ENCODE assay signal across 8 cellular contexts in genomic region chr16:30660424-30661251, GRCh38. TPM values are rescaled to one million over a fixed set of nuclear protein-coding genes. Genes with fewer than 3 reads are reported as not detected.
DNase-seq lines count a peak whose midpoint lies in the region; ATAC-seq and TF ChIP-seq lines count a peak whose summit lies in the region.

No MANE protein-coding gene starts in this region.

- H3K4me1 ChIP-seq in GM23338 (ENCODE audit: insufficient read depth): peaks cover 10% of the 10 kb centered on the region; the same call in 1 of the 2 replicates
- H3K4me1 ChIP-seq in testis: peaks cover 38% of the 10 kb centered on the region

- H3K27me3 ChIP-seq in GM23338 (ENCODE audit: insufficient read depth) (peaks cover 58% of the 10 kb centered on the region), testis (no peaks in the 10 kb centered on the region)

- 14 to 33% methylated on average over 19 to 21 of the region's 21 CpGs for WGBS in testis, 2 donors

- H3K4me1 Mint-ChIP-seq in GM23338 (peaks cover 10% of the 10 kb centered on the region; the same call in 2 of the 3 replicates), nephron (peaks cover 36% of the 10 kb centered on the region)
- H3K4me1 Mint-ChIP-seq in central memory CD8-positive, alpha-beta T cell: peaks cover 52% of the 10 kb centered on the region

- intact Hi-C loops in testis (cut with DNase I; ENCODE audit: low total_unique reads): no loop called here

- H3K9me3 ChIP-seq in testis: no peaks in the 10 kb centered on the region

- no peaks in the 10 kb centered on the region for H3K9me2 ChIP-seq in GM23338 (ENCODE audit: insufficient read depth)

- H3K4me3 Mint-ChIP-seq in GM23338 (peak overlapping the region; percentile 68), nephron (peak overlapping the region; percentile 71 to 86 (median 83))
- peak overlapping the region; percentile 99 for H3K4me3 Mint-ChIP-seq in central memory CD8-positive, alpha-beta T cell

- H3K9me3 Mint-ChIP-seq in GM23338 (no peaks in the 10 kb centered on the region; the same call in 2 of the 3 replicates), nephron (no peaks in the 10 kb centered on the region)
- no peaks in the 10 kb centered on the region for H3K9me3 Mint-ChIP-seq in central memory CD8-positive, alpha-beta T cell

- peaks cover 38% of the 10 kb centered on the region for H4K20me1 ChIP-seq in GM23338 (replicated peaks; ENCODE audit: insufficient read depth)

- DNase-seq in GM23338 (ENCODE audit: low spot score): no peak
- DNase-seq in activated CD4-positive, CD25-positive, alpha-beta regulatory T cell (lab: John Stamatoyannopoulos, UW): peak; percentile 31 to 54 (median 46)
- peak; percentile 47 to 71 for DNase-seq in central memory CD8-positive, alpha-beta T cell (ENCODE audit: low spot score in 2 of 2)
- DNase-seq in testis: no peak
- no peak for DNase-seq in H4 (ENCODE audit: low spot score)
- no peak for DNase-seq in RPMI8226

- no peak overlapping the region for H3K27ac Mint-ChIP-seq in GM23338
- peak overlapping the region; percentile 91 for H3K27ac Mint-ChIP-seq in central memory CD8-positive, alpha-beta T cell (ENCODE audit: low read depth)
- H3K27ac Mint-ChIP-seq in nephron: peak overlapping the region; percentile 49 to 73 (median 62)

- H3K4me3 ChIP-seq in GM23338 (peak overlapping the region; percentile 58; the same call in 1 of the 2 replicates), testis (peak overlapping the region; percentile 76 to 95)

- no peaks in the 10 kb centered on the region for H3K36me3 ChIP-seq in GM23338 (ENCODE audit: insufficient read depth)
- no peaks in the 10 kb centered on the region for H3K36me3 ChIP-seq in testis (ENCODE audit: low read depth, missing control alignments)

- H3K36me3 Mint-ChIP-seq in GM23338 (ENCODE audit: low read depth) (peaks cover 28% of the 10 kb centered on the region), nephron (ENCODE audit: low read depth) (peaks cover 45% of the 10 kb centered on the region)
- peaks cover 67% of the 10 kb centered on the region for H3K36me3 Mint-ChIP-seq in central memory CD8-positive, alpha-beta T cell (ENCODE audit: insufficient read depth)

- H3F3A ChIP-seq in GM23338 (replicated peaks; ENCODE audit: low read depth): peaks cover 20% of the 10 kb centered on the region

- H3K27me3 Mint-ChIP-seq in GM23338 (ENCODE audit: insufficient read depth, low read depth, poor library complexity): peaks cover 52% of the 10 kb centered on the region
- H3K27me3 Mint-ChIP-seq in central memory CD8-positive, alpha-beta T cell: no peaks in the 10 kb centered on the region
- peaks cover 4% of the 10 kb centered on the region for H3K27me3 Mint-ChIP-seq in nephron (ENCODE audit: low read depth)

- H3K79me2 ChIP-seq in GM23338 (replicated peaks; ENCODE audit: insufficient read depth): no peaks in the 10 kb centered on the region

- ATAC-seq in GM23338 (no peak), GM19351 (IDR thresholded peaks at IDR 0.05; ENCODE audit: unreplicated experiment) (no peak)
- no peak for ATAC-seq in central memory CD8-positive, alpha-beta T cell (replicated peaks; ENCODE audit: extremely low read depth, poor library complexity, severe bottlenecking)

- no peak for TF ChIP-seq CTCF in GM23338 (conservative IDR thresholded peaks at IDR 0.05; ENCODE audit: low read depth in 2 of 2)
- no peak for TF ChIP-seq CTCF in nephron (IDR thresholded peaks at IDR 0.05; ENCODE audit: unreplicated experiment in 3 of 3)
- no peak for TF ChIP-seq CTCF in testis (IDR thresholded peaks at IDR 0.05)

- no peak for TF ChIP-seq POLR2A in testis (IDR thresholded peaks at IDR 0.05)

- H2AFZ ChIP-seq in GM23338: no peak overlapping the region

- H3K27ac ChIP-seq in GM23338 (ENCODE audit: low read depth) (no peak overlapping the region), testis (peak overlapping the region; percentile 83 to 99)

- peak overlapping the region; percentile 88 for H3K4me2 ChIP-seq in GM23338

TF ChIP-seq in GM23338, 12 proteins besides CTCF, POLR2A, EP300 and RAD21:
- TF ChIP-seq STAT1 (IDR thresholded peaks at IDR 0.05; ENCODE audit: unreplicated experiment) (no peak), EZH2phosphoT487 (IDR thresholded peaks at IDR 0.05; ENCODE audit: unreplicated experiment) (no peak), CREB1 (CRISPR knock-in tag; IDR thresholded peaks at IDR 0.05; ENCODE audit: low read depth) (no peak), POLR2AphosphoS5 (IDR thresholded peaks at IDR 0.05; ENCODE audit: low read depth) (no peak), ZNF331 (CRISPR knock-in tag; IDR thresholded peaks at IDR 0.05; ENCODE audit: low read depth) (no peak), ZNF114 (CRISPR knock-in tag; IDR thresholded peaks at IDR 0.05) (no peak), JUNB (IDR thresholded peaks at IDR 0.05; ENCODE audit: unreplicated experiment) (no peak)

RNA-seq across cellular contexts. Expression of gene FBRS, which starts 2.4 kb away (rescaled TPM):
- 5.2 and 7.2 TPM in 2 replicates for total RNA-seq in GM23338 (2014; rRNA removed; shearing (Covaris generic))
- polyA plus RNA-seq in GM23338 (2016; fragmentation: Nextera tagmentation; extraction: Ambion mirVana) (2.3 and 2.7 TPM in 2 replicates), testis (ENCODE audit: insufficient read depth, low read depth, low replicate concordance) (302 TPM)
- total RNA-seq in testis: 100 to 1,000 TPM; 140 to 165 TPM
- total RNA-seq in H4 (2014; rRNA removed; shearing (Covaris generic)): 5.0 and 5.9 TPM in 2 replicates

RNA-seq across cellular contexts. Expression of gene PRR14, which starts 9.9 kb away (rescaled TPM):
- total RNA-seq in GM23338 (2014; rRNA removed; shearing (Covaris generic)): 4.6 and 8.9 TPM in 2 replicates
- polyA plus RNA-seq in GM23338 (2016; fragmentation: Nextera tagmentation; extraction: Ambion mirVana) (12.7 and 13.0 TPM in 2 replicates), testis (ENCODE audit: insufficient read depth, low read depth, low replicate concordance) (37.0 TPM)
- total RNA-seq in testis: 10 to 100 TPM; 60.0 to 66.3 TPM
- total RNA-seq in H4 (2014; rRNA removed; shearing (Covaris generic)): 5.2 and 13.6 TPM in 2 replicates

RNA-seq across cellular contexts. Expression of gene SRCAP, which starts 38.3 kb away (rescaled TPM):
- 38.4 and 44.3 TPM in 2 replicates for total RNA-seq in GM23338 (2014; rRNA removed; shearing (Covaris generic))
- polyA plus RNA-seq in GM23338 (2016; fragmentation: Nextera tagmentation; extraction: Ambion mirVana) (14.1 and 15.3 TPM in 2 replicates), testis (ENCODE audit: insufficient read depth, low read depth, low replicate concordance) (44.3 TPM)
- 10 to 100 TPM; 74.3 to 80.8 TPM for total RNA-seq in testis
- total RNA-seq in H4 (2014; rRNA removed; shearing (Covaris generic)): 5.0 and 6.2 TPM in 2 replicates

RNA-seq across cellular contexts. Expression of gene ZNF689, which starts 50.4 kb away (rescaled TPM):
- total RNA-seq in GM23338 (2014; rRNA removed; shearing (Covaris generic)): 13.4 and 16.7 TPM in 2 replicates
- polyA plus RNA-seq in GM23338 (2016; fragmentation: Nextera tagmentation; extraction: Ambion mirVana): 5.3 and 5.9 TPM in 2 replicates
- total RNA-seq in testis: 10 to 100 TPM; 33.0 to 41.3 TPM
- polyA plus RNA-seq in testis (ENCODE audit: insufficient read depth, low read depth, low replicate concordance): 82.7 TPM
- total RNA-seq in H4 (2014; rRNA removed; shearing (Covaris generic)): 9.6 TPM in 2 replicates

Comparison
In these comparisons a context has a peak if more than half of its experiments do, and no peak if none do; other contexts are left out.
1. DNase-seq: peak in activated CD4-positive, CD25-positive, alpha-beta regulatory T cell (4 of 4) and central memory CD8-positive, alpha-beta T cell (2 of 2); none in GM23338 (single experiment), testis (single experiment), H4 (single experiment) and RPMI8226 (single experiment).
2. RNA of gene FBRS, which starts 2.4 kb away (total RNA-seq): 140 to 165 TPM in testis; 5.2 to 7.2 TPM in GM23338 and 5.0 to 5.9 TPM in H4; every median in the first group is over 10 times any median in the second.
3. Peak in every context shown above with its lines, with median percentiles within 50 percentile points of each other: H3K4me3 Mint-ChIP-seq.